Comparison of ENCODE assay signal across 22 cellular contexts in genomic region chr19:5703819-5704818, GRCh38. TPM values are rescaled to one million over a fixed set of nuclear protein-coding genes. Genes with fewer than 3 reads are reported as not detected.
DNase-seq lines count a peak whose midpoint lies in the region; ATAC-seq and TF ChIP-seq lines count a peak whose summit lies in the region.
"Had no signal": no experiment of that assay in that cellular context is flagged by ENCODE, and none has a peak within 500 bp of the region (broad histone marks: within the 10 kb centered on the region; RNA-seq: fewer than 3 reads in every experiment).

No MANE protein-coding gene starts in this region.

- dilution Hi-C loops in IMR-90 (cut with HindIII; ENCODE audit: low sequenced_read_pairs, unreplicated experiment) = no loop called here

- no peak overlapping the region for H3K14ac ChIP-seq in IMR-90 (replicated peaks; ENCODE audit: low read depth, low read length)

- peak overlapping the region; percentile 55 for H2AK9ac ChIP-seq in IMR-90 (replicated peaks; ENCODE audit: low read depth, low read length, poor library complexity)

- BruUV-seq in IMR-90 (replicated peaks; lab: Mats Ljungman, UMichigan) = no TSS peak

- H3K9ac ChIP-seq in IMR-90 (ENCODE audit: low read depth, low read length) = no peak overlapping the region

- no peak overlapping the region for H3K23ac ChIP-seq in IMR-90 (ENCODE audit: low read depth, low read length)

- TF ChIP-seq POLR2A in IMR-90 (IDR thresholded peaks at IDR 0.05; ENCODE audit: low read depth, low read length) = no peak
- TF ChIP-seq POLR2A in prostate gland (IDR thresholded peaks at IDR 0.05) = no peak

- in situ Hi-C loops in IMR-90 (cut with MboI; ENCODE audit: low sequenced_read_pairs) (no loop called here), KBM-7 (cut with MboI; ENCODE audit: low pct_unique_long_range_greater_than_20kb, low sequenced_read_pairs) (no loop called here)

- no peak overlapping the region for H2BK15ac ChIP-seq in IMR-90 (ENCODE audit: low read depth, low read length)

- H3K56ac ChIP-seq in IMR-90 (ENCODE audit: extremely low read depth, insufficient read depth, low read length) = no peak overlapping the region

- POLR2A ChIA-PET in IMR-90 (lab: Charles Lee; ENCODE audit: unreplicated experiment) = no interaction called here

- 97% methylated on average over 23 of the region's 40 CpGs; no CpG with 5 or more reads in 1 of the 2 experiments for WGBS in IMR-90 (ENCODE audit: extremely low coverage in 2 of 2, insufficient read length in 1 of 2), 2 experiments
- 94% methylated on average over 40 of the region's 40 CpGs for WGBS in prostate gland

- no peak overlapping the region for H3K4ac ChIP-seq in IMR-90 (ENCODE audit: low read depth, low read length)

- no peak overlapping the region for H4K5ac ChIP-seq in IMR-90 (ENCODE audit: low read depth, low read length)

- H3K27ac ChIP-seq in right atrium auricular region = no peak overlapping the region
- no peak overlapping the region for H3K27ac ChIP-seq in IMR-90 (ENCODE audit: insufficient read depth, low read length)
- H3K27ac ChIP-seq in prostate gland = no peak overlapping the region
- H3K27ac ChIP-seq: SK-N-MC had no signal

- H3K27me3 ChIP-seq in right atrium auricular region = no peaks in the 10 kb centered on the region
- no peaks in the 10 kb centered on the region for H3K27me3 ChIP-seq in IMR-90 (ENCODE audit: control insufficient read depth, insufficient read depth, low read length)
- H3K27me3 ChIP-seq in prostate gland (replicated peaks; ENCODE audit: insufficient read depth) = no peaks in the 10 kb centered on the region
- H3K27me3 ChIP-seq: MG63 had no signal

- H2BK5ac ChIP-seq in IMR-90 (ENCODE audit: low read depth, low read length, poor library complexity, severe bottlenecking) = no peak overlapping the region

- peaks cover 68% of the 10 kb centered on the region for H3K36me3 ChIP-seq in right atrium auricular region
- peaks cover 59% of the 10 kb centered on the region for H3K36me3 ChIP-seq in IMR-90 (ENCODE audit: control insufficient read depth, insufficient read depth, low read length)
- H3K36me3 ChIP-seq in prostate gland = peaks cover 7 to 21% of the 10 kb centered on the region in 2 donors

- ATAC-seq in Right ventricle myocardium inferior = no peak
- no peak for ATAC-seq in IMR-90 (ENCODE audit: low read depth)

- CTCF ChIA-PET in IMR-90 (lab: Yijun Ruan, JAX) = no interaction called here

- no peaks in the 10 kb centered on the region for H3K4me1 Mint-ChIP-seq in progenitor cell of endocrine pancreas (ENCODE audit: low read depth)
- H3K4me1 Mint-ChIP-seq in immature natural killer cell = no peaks in the 10 kb centered on the region

- no peaks in the 10 kb centered on the region for H3K4me1 ChIP-seq in right atrium auricular region
- 0 out of 2 replicates have a peak, but pooled peaks cover 2% of the 10 kb centered on the region for H3K4me1 ChIP-seq in IMR-90 (ENCODE audit: control insufficient read depth, insufficient read depth, low read length)
- no peaks in the 10 kb centered on the region for H3K4me1 ChIP-seq in prostate gland (replicated peaks)

- no peak overlapping the region for H4K8ac ChIP-seq in IMR-90 (ENCODE audit: low read depth in 2 of 2, low read length in 2 of 2)

- H3K9me3 ChIP-seq in right atrium auricular region (no peaks in the 10 kb centered on the region), IMR-90 (ENCODE audit: control insufficient read depth, insufficient read depth, low read length) (no peaks in the 10 kb centered on the region), prostate gland (no peaks in the 10 kb centered on the region)
- H3K9me3 ChIP-seq: MG63 had no signal

- 0 out of 2 replicates have a peak, but pooled peaks cover 6% of the 10 kb centered on the region for H3K9me1 ChIP-seq in IMR-90 (ENCODE audit: insufficient read depth, low read length)

- H3K27me3 Mint-ChIP-seq in progenitor cell of endocrine pancreas (no peaks in the 10 kb centered on the region), immature natural killer cell (ENCODE audit: low read depth in 3 of 3) (peaks cover 0 to 6% (median 3%) of the 10 kb centered on the region in 3 donors)
- H3K27me3 Mint-ChIP-seq: CD4-positive, alpha-beta memory T cell had no signal

- no peak overlapping the region for H3K4me2 ChIP-seq in IMR-90 (ENCODE audit: low read depth, low read length)

- H3K4me3 Mint-ChIP-seq in progenitor cell of endocrine pancreas (ENCODE audit: low read depth) (no peak overlapping the region), immature natural killer cell (no peak overlapping the region)
- H3K4me3 Mint-ChIP-seq: CD4-positive, alpha-beta memory T cell had no signal

- H3K27ac Mint-ChIP-seq in progenitor cell of endocrine pancreas (peak overlapping the region; percentile 52), immature natural killer cell (no peak overlapping the region)

- H3K36me3 Mint-ChIP-seq in progenitor cell of endocrine pancreas (ENCODE audit: insufficient read depth) (peaks cover 23% of the 10 kb centered on the region), immature natural killer cell (peaks cover 3 to 5% (median 4%) of the 10 kb centered on the region in 3 donors)

- H3K9me3 Mint-ChIP-seq in progenitor cell of endocrine pancreas (ENCODE audit: low read depth) = no peaks in the 10 kb centered on the region
- no peaks in the 10 kb centered on the region for H3K9me3 Mint-ChIP-seq in immature natural killer cell
- H3K9me3 Mint-ChIP-seq: CD4-positive, alpha-beta memory T cell had no signal

- no peak for TF ChIP-seq RAD21 in IMR-90 (IDR thresholded peaks at IDR 0.05; ENCODE audit: low read length)

- intact Hi-C loops in Right ventricle myocardium inferior (cut with DNase I) = no loop called here
- intact Hi-C loops in IMR-90 (cut with micrococcal nuclease) = no loop called here
- intact Hi-C loops in prostate gland (cut with DNase I) = no loop called here

- H3K4me3 ChIP-seq in right atrium auricular region = no peak overlapping the region
- H3K4me3 ChIP-seq in IMR-90 (ENCODE audit: insufficient read depth, low read depth, low read length) = no peak overlapping the region
- no peak overlapping the region for H3K4me3 ChIP-seq in prostate gland
- H3K4me3 ChIP-seq: MG63, SK-N-MC had no signal

- no peak overlapping the region for H2BK20ac ChIP-seq in IMR-90 (ENCODE audit: low read depth, low read length)

- H2BK120ac ChIP-seq in IMR-90 (ENCODE audit: low read depth, low read length) = no peak overlapping the region

- no peak overlapping the region for H2AK5ac ChIP-seq in IMR-90 (ENCODE audit: low read depth, low read length)

- peak overlapping the region; percentile 14 for H2AFZ ChIP-seq in IMR-90 (replicated peaks; ENCODE audit: low read length, poor library complexity)

- no peak overlapping the region for H3K18ac ChIP-seq in IMR-90 (ENCODE audit: low read depth, low read length)

- DNase-seq in Right ventricle myocardium inferior (ENCODE audit: missing footprints) (peak; percentile 44), right atrium auricular region (ENCODE audit: low spot score) (no peak), IMR-90 (no peak), epidermal melanocyte (ENCODE audit: insufficient read length, low spot score) (peak; percentile 7), progenitor cell of endocrine pancreas (ENCODE audit: low spot score, unreplicated experiment) (no peak), prostate gland (ENCODE audit: low spot score) (no peak), immature natural killer cell (no peak), KBM-7 (no peak)
- DNase-seq: Calu3; CD4-positive, alpha-beta memory T cell; DMS53; GOT3; Karpas-422; MG63; NCI-H1092 treated with DMSO at 0.1 percent for 48 hours; NCI-H2081 treated with DMSO at 0.1 percent for 48 hours; NCI-H510A; NCI-H774; SHP77 had no signal

- no peak for TF ChIP-seq CTCF in right atrium auricular region (IDR thresholded peaks at IDR 0.05)
- no peak for TF ChIP-seq CTCF in IMR-90 (conservative IDR thresholded peaks at IDR 0.05; ENCODE audit: low read depth, low read length)
- TF ChIP-seq CTCF in progenitor cell of endocrine pancreas (IDR thresholded peaks at IDR 0.05; ENCODE audit: unreplicated experiment) = no peak
- no peak for TF ChIP-seq CTCF in prostate gland (IDR thresholded peaks at IDR 0.05)

- peaks cover 26% of the 10 kb centered on the region for H4K20me1 ChIP-seq in IMR-90 (ENCODE audit: insufficient read depth, low read length)

- H4K91ac ChIP-seq in IMR-90 (ENCODE audit: insufficient read depth, low read depth, low read length) = no peak overlapping the region

- peaks cover 8 to 42% of the 10 kb centered on the region in 2 experiments; a peak in 3 of 4 replicates for H3K79me1 ChIP-seq in IMR-90 (ENCODE audit: low read depth in 1 of 2, low read length in 2 of 2)

RNA-seq across cellular contexts. Expression of gene RPL36, which starts 14.0 kb away (rescaled TPM):
- total RNA-seq in Right ventricle myocardium inferior = 435 TPM
- total RNA-seq in right atrium auricular region = 100 to 1,000 TPM; 222 to 483 TPM
- total RNA-seq in IMR-90 (2012; rRNA removed) = 232 and 251 TPM in 2 replicates
- polyA plus RNA-seq in IMR-90 (2012; rRNA removed) = 757 and 1,037 TPM in 2 replicates
- polyA plus RNA-seq in IMR-90 (2012; cell fraction: cytosol; rRNA removed) = 423 and 828 TPM in 2 replicates
- polyA plus RNA-seq in IMR-90 (2012; cell fraction: nucleus; rRNA removed; ENCODE audit: low replicate concordance) = 216 and 218 TPM in 2 replicates
- total RNA-seq in progenitor cell of endocrine pancreas = 720 and 727 TPM in 2 replicates
- total RNA-seq in prostate gland = 1,000 to 10,000 TPM in 1 of 2 donors, 100 to 1,000 TPM in 1; 628 to 1,303 TPM
- polyA plus RNA-seq in immature natural killer cell = 1,000 to 10,000 TPM in 1 of 3 donors, 100 to 1,000 TPM in 2; 550 to 1,524 (median 935) TPM

RNA-seq across cellular contexts. Expression of gene LONP1, which starts 15.8 kb away (rescaled TPM):
- 98.1 TPM for total RNA-seq in Right ventricle myocardium inferior
- 10 to 100 TPM; 65.0 to 65.4 TPM for total RNA-seq in right atrium auricular region
- total RNA-seq in IMR-90 (2012; rRNA removed) = 64.2 and 70.3 TPM in 2 replicates
- polyA plus RNA-seq in IMR-90 (2012; rRNA removed) = 90.9 and 93.2 TPM in 2 replicates
- polyA plus RNA-seq in IMR-90 (2012; cell fraction: cytosol; rRNA removed) = 75.7 and 144 TPM in 2 replicates
- polyA plus RNA-seq in IMR-90 (2012; cell fraction: nucleus; rRNA removed; ENCODE audit: low replicate concordance) = 158 and 371 TPM in 2 replicates
- total RNA-seq in progenitor cell of endocrine pancreas = 56.1 and 61.7 TPM in 2 replicates
- total RNA-seq in prostate gland = 100 to 1,000 TPM in 1 of 2 donors, 10 to 100 TPM in 1; 62.7 to 120 TPM
- 10 to 100 TPM in 2 of 3 donors, 1 to 10 TPM in 1; 8.4 to 24.2 (median 11.3) TPM for polyA plus RNA-seq in immature natural killer cell

RNA-seq across cellular contexts. Expression of gene CATSPERD, which starts 16.3 kb away (rescaled TPM):
- not detected for total RNA-seq in Right ventricle myocardium inferior
- total RNA-seq in right atrium auricular region = not detected
- not detected in 2 replicates for total RNA-seq in IMR-90 (2012; rRNA removed)
- not detected in 2 replicates for polyA plus RNA-seq in IMR-90 (2012; rRNA removed)
- not detected in 2 replicates for polyA plus RNA-seq in IMR-90 (2012; cell fraction: cytosol; rRNA removed)
- polyA plus RNA-seq in IMR-90 (2012; cell fraction: nucleus; rRNA removed; ENCODE audit: low replicate concordance) = not detected in 2 replicates
- not detected in 2 replicates for total RNA-seq in progenitor cell of endocrine pancreas
- 1 to 10 TPM in 1 of 2 donors, not detected in 1; 1.4 TPM for total RNA-seq in prostate gland
- polyA plus RNA-seq in immature natural killer cell = not detected
- total RNA-seq: Calu3; CD4-positive, alpha-beta memory T cell; OCI-LY7 had no signal
- polyA plus RNA-seq: BJ; CD4-positive, alpha-beta memory T cell had no signal

RNA-seq across cellular contexts. Expression of gene HSD11B1L, which starts 23.3 kb away (rescaled TPM):
- total RNA-seq in Right ventricle myocardium inferior (3.9 TPM), right atrium auricular region (10 to 100 TPM; 10.3 to 12.6 TPM), IMR-90 (2012; rRNA removed) (1.9 and 2.2 TPM in 2 replicates), progenitor cell of endocrine pancreas (20.1 and 21.1 TPM in 2 replicates), prostate gland (10 to 100 TPM; 15.6 to 17.9 TPM)
- polyA plus RNA-seq in IMR-90 (2012; rRNA removed) (7.2 and 8.2 TPM in 2 replicates), immature natural killer cell (1 to 10 TPM; 2.0 to 3.1 (median 2.5) TPM)
- polyA plus RNA-seq in IMR-90 (2012; cell fraction: cytosol; rRNA removed) = 9.8 and 14.6 TPM in 2 replicates
- polyA plus RNA-seq in IMR-90 (2012; cell fraction: nucleus; rRNA removed; ENCODE audit: low replicate concordance) = 10.8 and 19.3 TPM in 2 replicates

RNA-seq across cellular contexts. Expression of gene MICOS13, which starts 23.8 kb away (rescaled TPM):
- 172 TPM for total RNA-seq in Right ventricle myocardium inferior
- total RNA-seq in right atrium auricular region = 10 to 100 TPM; 87.7 to 98.8 TPM
- 14.5 and 15.8 TPM in 2 replicates for total RNA-seq in IMR-90 (2012; rRNA removed)
- polyA plus RNA-seq in IMR-90 (2012; rRNA removed) = 48.9 and 80.2 TPM in 2 replicates
- 91.5 and 98.4 TPM in 2 replicates for polyA plus RNA-seq in IMR-90 (2012; cell fraction: cytosol; rRNA removed)
- polyA plus RNA-seq in IMR-90 (2012; cell fraction: nucleus; rRNA removed; ENCODE audit: low replicate concordance) = 22.5 and 47.5 TPM in 2 replicates
- total RNA-seq in progenitor cell of endocrine pancreas = 28.1 and 29.7 TPM in 2 replicates
- 10 to 100 TPM; 42.8 to 54.2 TPM for total RNA-seq in prostate gland
- 100 to 1,000 TPM in 1 of 3 donors, 10 to 100 TPM in 2; 85.1 to 134 (median 98.2) TPM for polyA plus RNA-seq in immature natural killer cell

Comparison
In these comparisons a context has a peak if more than half of its experiments do, and no peak if none do; other contexts are left out.
1. DNase-seq: peak in Right ventricle myocardium inferior (single experiment) and epidermal melanocyte (single experiment); none in right atrium auricular region (single experiment), IMR-90 (single experiment), progenitor cell of endocrine pancreas (single experiment), prostate gland (single experiment), immature natural killer cell (0 of 3) and KBM-7 (single experiment).